Comparison of ENCODE assay signal across 1 cellular context in the genomic region with DNA sequence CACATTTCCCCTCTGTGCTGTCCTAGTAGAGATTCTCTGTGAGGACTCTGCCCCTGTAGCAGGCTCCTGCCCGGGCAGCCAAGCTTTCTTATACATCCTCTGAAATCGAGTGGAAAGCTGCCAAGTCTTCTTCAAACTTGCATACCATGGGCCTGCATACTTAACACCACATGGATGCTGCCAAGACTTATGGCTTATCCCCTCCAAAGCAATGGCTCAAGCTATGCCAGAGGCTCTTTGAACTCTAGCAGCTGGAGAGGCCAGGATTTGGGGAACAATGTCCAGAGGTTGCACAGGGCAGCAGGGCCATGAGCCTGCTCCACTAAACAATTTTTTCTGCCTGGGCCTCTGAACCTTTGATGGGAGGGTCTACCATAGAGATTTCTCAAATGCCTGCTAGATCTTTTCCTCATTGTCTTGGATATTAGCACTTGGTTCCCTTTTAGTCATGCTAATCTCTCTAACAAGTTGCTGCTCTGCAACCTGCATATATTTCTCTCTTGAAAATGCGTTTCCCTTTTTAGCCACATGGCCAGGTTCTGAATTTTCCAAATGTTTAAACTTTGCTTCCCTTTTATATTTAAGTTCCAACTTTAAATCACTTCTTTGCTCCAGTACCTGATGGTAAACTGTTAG.
TF ChIP-seq lines count a peak whose summit lies in the region.

No MANE protein-coding gene starts in this region.

TF ChIP-seq in HepG2, 621 proteins besides CTCF, POLR2A, EP300 and RAD21 (continued from another document):
- TF ChIP-seq, protein P1, sequence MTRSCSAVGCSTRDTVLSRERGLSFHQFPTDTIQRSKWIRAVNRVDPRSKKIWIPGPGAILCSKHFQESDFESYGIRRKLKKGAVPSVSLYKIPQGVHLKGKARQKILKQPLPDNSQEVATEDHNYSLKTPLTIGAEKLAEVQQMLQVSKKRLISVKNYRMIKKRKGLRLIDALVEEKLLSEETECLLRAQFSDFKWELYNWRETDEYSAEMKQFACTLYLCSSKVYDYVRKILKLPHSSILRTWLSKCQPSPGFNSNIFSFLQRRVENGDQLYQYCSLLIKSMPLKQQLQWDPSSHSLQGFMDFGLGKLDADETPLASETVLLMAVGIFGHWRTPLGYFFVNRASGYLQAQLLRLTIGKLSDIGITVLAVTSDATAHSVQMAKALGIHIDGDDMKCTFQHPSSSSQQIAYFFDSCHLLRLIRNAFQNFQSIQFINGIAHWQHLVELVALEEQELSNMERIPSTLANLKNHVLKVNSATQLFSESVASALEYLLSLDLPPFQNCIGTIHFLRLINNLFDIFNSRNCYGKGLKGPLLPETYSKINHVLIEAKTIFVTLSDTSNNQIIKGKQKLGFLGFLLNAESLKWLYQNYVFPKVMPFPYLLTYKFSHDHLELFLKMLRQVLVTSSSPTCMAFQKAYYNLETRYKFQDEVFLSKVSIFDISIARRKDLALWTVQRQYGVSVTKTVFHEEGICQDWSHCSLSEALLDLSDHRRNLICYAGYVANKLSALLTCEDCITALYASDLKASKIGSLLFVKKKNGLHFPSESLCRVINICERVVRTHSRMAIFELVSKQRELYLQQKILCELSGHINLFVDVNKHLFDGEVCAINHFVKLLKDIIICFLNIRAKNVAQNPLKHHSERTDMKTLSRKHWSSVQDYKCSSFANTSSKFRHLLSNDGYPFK (CRISPR knock-in tag; IDR thresholded peaks at IDR 0.05; ENCODE audit: borderline replicate concordance), result no peak
- TF ChIP-seq, protein P2, sequence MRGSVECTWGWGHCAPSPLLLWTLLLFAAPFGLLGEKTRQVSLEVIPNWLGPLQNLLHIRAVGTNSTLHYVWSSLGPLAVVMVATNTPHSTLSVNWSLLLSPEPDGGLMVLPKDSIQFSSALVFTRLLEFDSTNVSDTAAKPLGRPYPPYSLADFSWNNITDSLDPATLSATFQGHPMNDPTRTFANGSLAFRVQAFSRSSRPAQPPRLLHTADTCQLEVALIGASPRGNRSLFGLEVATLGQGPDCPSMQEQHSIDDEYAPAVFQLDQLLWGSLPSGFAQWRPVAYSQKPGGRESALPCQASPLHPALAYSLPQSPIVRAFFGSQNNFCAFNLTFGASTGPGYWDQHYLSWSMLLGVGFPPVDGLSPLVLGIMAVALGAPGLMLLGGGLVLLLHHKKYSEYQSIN (CRISPR knock-in tag; IDR thresholded peaks at IDR 0.05; ENCODE audit: borderline replicate concordance), result no peak
- TF ChIP-seq, protein P3, sequence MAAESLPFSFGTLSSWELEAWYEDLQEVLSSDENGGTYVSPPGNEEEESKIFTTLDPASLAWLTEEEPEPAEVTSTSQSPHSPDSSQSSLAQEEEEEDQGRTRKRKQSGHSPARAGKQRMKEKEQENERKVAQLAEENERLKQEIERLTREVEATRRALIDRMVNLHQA (CRISPR knock-in tag; IDR thresholded peaks at IDR 0.05), result no peak
- no peak for TF ChIP-seq ZNF549 (CRISPR knock-in tag; IDR thresholded peaks at IDR 0.05)
- TF ChIP-seq ZNF850 (CRISPR knock-in tag; conservative IDR thresholded peaks at IDR 0.05), result no peak
- TF ChIP-seq ZNF251 (CRISPR knock-in tag; IDR thresholded peaks at IDR 0.05), result no peak
- no peak for TF ChIP-seq WIZ (CRISPR knock-in tag; IDR thresholded peaks at IDR 0.05)
